ENCODE assay signal across 1 cellular context in genomic region chr19:18441804-18442788, GRCh38.
TF ChIP-seq lines count a peak whose summit lies in the region.

No MANE protein-coding gene starts in this region.

TF ChIP-seq in IMR-90, 13 proteins besides CTCF, POLR2A, EP300 and RAD21:
- no peak for TF ChIP-seq RFX5 (IDR thresholded peaks at IDR 0.05; ENCODE audit: low read depth, low read length)
- no peak for TF ChIP-seq FOS (IDR thresholded peaks at IDR 0.05; ENCODE audit: low read depth, low read length)
- TF ChIP-seq MXI1 (IDR thresholded peaks at IDR 0.05; ENCODE audit: borderline replicate concordance, low read depth, low read length), result no peak
- no peak for TF ChIP-seq CHD1 (IDR thresholded peaks at IDR 0.05; ENCODE audit: low read depth, low read length)
- no peak for TF ChIP-seq USF2 (IDR thresholded peaks at IDR 0.05; ENCODE audit: low read depth, low read length)
- TF ChIP-seq, protein P1, sequence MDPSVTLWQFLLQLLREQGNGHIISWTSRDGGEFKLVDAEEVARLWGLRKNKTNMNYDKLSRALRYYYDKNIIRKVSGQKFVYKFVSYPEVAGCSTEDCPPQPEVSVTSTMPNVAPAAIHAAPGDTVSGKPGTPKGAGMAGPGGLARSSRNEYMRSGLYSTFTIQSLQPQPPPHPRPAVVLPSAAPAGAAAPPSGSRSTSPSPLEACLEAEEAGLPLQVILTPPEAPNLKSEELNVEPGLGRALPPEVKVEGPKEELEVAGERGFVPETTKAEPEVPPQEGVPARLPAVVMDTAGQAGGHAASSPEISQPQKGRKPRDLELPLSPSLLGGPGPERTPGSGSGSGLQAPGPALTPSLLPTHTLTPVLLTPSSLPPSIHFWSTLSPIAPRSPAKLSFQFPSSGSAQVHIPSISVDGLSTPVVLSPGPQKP (IDR thresholded peaks at IDR 0.05; ENCODE audit: borderline replicate concordance, low read depth, low read length), result no peak
- no peak for TF ChIP-seq CEBPB (IDR thresholded peaks at IDR 0.05; ENCODE audit: low read depth, low read length)
- no peak for TF ChIP-seq RCOR1 (IDR thresholded peaks at IDR 0.05; ENCODE audit: insufficient replicate concordance, low read length)
- TF ChIP-seq BHLHE40 (IDR thresholded peaks at IDR 0.05; ENCODE audit: low read depth, low read length), result no peak
- no peak for TF ChIP-seq NFE2L2 (IDR thresholded peaks at IDR 0.05; ENCODE audit: low read depth, low read length)
- TF ChIP-seq MAZ (IDR thresholded peaks at IDR 0.05; ENCODE audit: borderline replicate concordance, low read depth, low read length), result no peak
- TF ChIP-seq MAFK (IDR thresholded peaks at IDR 0.05; ENCODE audit: low read depth, low read length), result no peak
- TF ChIP-seq SMC3 (IDR thresholded peaks at IDR 0.05; ENCODE audit: low read depth, low read length), result no peak
TF ChIP-seq in IMR-90: peak in this region for 0.
